8 cellular contexts compared by ENCODE assay signal in genomic region chr6:149211046-149211571, GRCh38.
DNase-seq lines count a peak whose midpoint lies in the region; ATAC-seq, FAIRE-seq and TF ChIP-seq lines count a peak whose summit lies in the region.

No MANE protein-coding gene starts in this region.

- H3K9me3 ChIP-seq in mammary epithelial cell (replicated peaks; ENCODE audit: insufficient read depth, low read length) = no peaks in the 10 kb centered on the region

- dilution Hi-C loops in mammary epithelial cell (cut with HindIII; ENCODE audit: low sequenced_read_pairs) = no loop called here

- no peak overlapping the region for H3K9ac ChIP-seq in mammary epithelial cell (ENCODE audit: insufficient read depth, low read length)

- H4K20me1 ChIP-seq in mammary epithelial cell (ENCODE audit: insufficient read depth, low read length) = no peaks in the 10 kb centered on the region

- DNase-seq in GM12892 (ENCODE audit: insufficient read length) = no peak
- peak; percentile 86 for DNase-seq in M059J (ENCODE audit: low read depth)
- peak; percentile 41 for DNase-seq in mammary epithelial cell
- no peak for DNase-seq in sciatic nerve (ENCODE audit: low spot score)
- no peak for DNase-seq in HT-29 (ENCODE audit: low spot score)
- no peak for DNase-seq in cerebellum (ENCODE audit: low spot score)
- DNase-seq in iPS-NIHi7 (ENCODE audit: extremely low spot score) = no peak

- no peaks in the 10 kb centered on the region for H3K36me3 ChIP-seq in mammary epithelial cell (ENCODE audit: insufficient read depth, low read length)

- in situ Hi-C loops in mammary epithelial cell (cut with MboI; ENCODE audit: low sequenced_read_pairs in 2 of 2) = no loop called here

- no peak for TF ChIP-seq CTCF in mammary epithelial cell (conservative IDR thresholded peaks at IDR 0.05 in 1 of 2, IDR thresholded peaks at IDR 0.05 in 1 of 2; ENCODE audit: extremely low read depth in 1 of 2, insufficient read depth in 1 of 2, low read depth in 1 of 2, low read length in 2 of 2)

- H2AFZ ChIP-seq in mammary epithelial cell (ENCODE audit: low read depth, low read length) = no peak overlapping the region

- CTCF ChIA-PET in mammary epithelial cell (lab: Charles Lee; ENCODE audit: low non-redundant PET) = no interaction called here

- ATAC-seq in GM21576 (IDR thresholded peaks at IDR 0.05; ENCODE audit: unreplicated experiment) (peak; percentile 65), sciatic nerve (no peak)

- WGBS in mammary epithelial cell (ENCODE audit: low coverage, missing lambda C conversion rate) = 78% methylated on average over 6 of the region's 6 CpGs

- H3K27ac ChIP-seq in mammary epithelial cell (ENCODE audit: insufficient read depth, low read depth, low read length) = no peak overlapping the region

- intact Hi-C loops in mammary epithelial cell (cut with micrococcal nuclease) (no loop called here), sciatic nerve (cut with DNase I) (no loop called here)

- FAIRE-seq in GM12892 (lab: Jason Lieb, UNC) = peak; percentile 90

- no peak for TF ChIP-seq POLR2A in GM12892 (IDR thresholded peaks at IDR 0.05; ENCODE audit: low read depth, low read length)

- no peaks in the 10 kb centered on the region for H3K79me2 ChIP-seq in mammary epithelial cell (ENCODE audit: insufficient read depth, low read length)

- no peak overlapping the region for H3K4me2 ChIP-seq in mammary epithelial cell (ENCODE audit: insufficient read depth, low read depth, low read length)

- BruUV-seq in mammary epithelial cell (replicated peaks; lab: Mats Ljungman, UMichigan) = no TSS peak

- no peak overlapping the region for H3K4me3 ChIP-seq in mammary epithelial cell (replicated peaks in 1 of 3; ENCODE audit: insufficient read depth in 1 of 3, low read depth in 2 of 3, low read length in 3 of 3)

- H3K27me3 ChIP-seq in mammary epithelial cell (ENCODE audit: insufficient read depth, low read length) = no peaks in the 10 kb centered on the region

- H3K4me1 ChIP-seq in mammary epithelial cell (ENCODE audit: insufficient read depth, low read length) = no peaks in the 10 kb centered on the region

Comparison
In these comparisons a context has a peak if more than half of its experiments do, and no peak if none do; other contexts are left out.
1. DNase-seq: peak in M059J (single experiment) and mammary epithelial cell (single experiment); none in GM12892 (single experiment), sciatic nerve (single experiment), HT-29 (single experiment), cerebellum (single experiment) and iPS-NIHi7 (single experiment).